Comparison of ENCODE assay signal across 9 cellular contexts in genomic region chr1:64933296-64934070, GRCh38. TPM values are rescaled to one million over a fixed set of nuclear protein-coding genes. Genes with fewer than 3 reads are reported as not detected.
DNase-seq lines count a peak whose midpoint lies in the region; ATAC-seq, FAIRE-seq and TF ChIP-seq lines count a peak whose summit lies in the region.
"Had no signal": no experiment of that assay in that cellular context is flagged by ENCODE, and none has a peak within 500 bp of the region (broad histone marks: within the 10 kb centered on the region; RNA-seq: fewer than 3 reads in every experiment).

No MANE protein-coding gene starts in this region.

- DNase-seq in Daoy (ENCODE audit: low read depth) (peak; percentile 48), endothelial cell of umbilical vein (ENCODE audit: low read depth, low spot score) (peak; percentile 31), H7 (no peak), kidney (no peak), HuH-7.5 (ENCODE audit: low spot score) (no peak)

- FAIRE-seq in endothelial cell of umbilical vein (lab: Jason Lieb, UNC) (peak; percentile 72), kidney (lab: Jason Lieb, UNC) (no peak)
- FAIRE-seq: keratinocyte had no signal

- H3K9me3 ChIP-seq in OCI-LY3 (ENCODE audit: insufficient read depth, low read length), result no peaks in the 10 kb centered on the region
- no peaks in the 10 kb centered on the region for H3K9me3 ChIP-seq in endothelial cell of umbilical vein (replicated peaks; ENCODE audit: control insufficient read depth, insufficient read depth, low read length)
- H3K9me3 ChIP-seq in neutrophil, result no peaks in the 10 kb centered on the region
- no peaks in the 10 kb centered on the region for H3K9me3 ChIP-seq in kidney (ENCODE audit: control insufficient read depth in 1 of 2, low read length in 2 of 2)

- H3K9me1 ChIP-seq in endothelial cell of umbilical vein (replicated peaks; ENCODE audit: control insufficient read depth, extremely low read depth, insufficient read depth, low read length), result no peaks in the 10 kb centered on the region

- H3K4me3 ChIP-seq in OCI-LY3 (ENCODE audit: low read length) (peak overlapping the region; percentile 11), endothelial cell of umbilical vein (replicated peaks in 1 of 3; ENCODE audit: insufficient read depth in 1 of 3, low read depth in 1 of 3, low read length in 3 of 3) (no peak overlapping the region), neutrophil (ENCODE audit: low read depth in 1 of 2, low read length in 1 of 2) (peak overlapping the region; percentile 22 to 28), H7 (ENCODE audit: insufficient read depth, low read depth, low read length) (no peak overlapping the region), kidney (ENCODE audit: low read length in 2 of 2) (no peak overlapping the region)

- CTCF ChIA-PET in endothelial cell of umbilical vein (lab: Charles Lee), result interaction anchor here (1.1 to 2.6 kb wide), 3 partner anchors 11 to 35 kb away, joined by 3 to 12 read pairs (median 4); no protein-coding TSS in a partner anchor

- intact Hi-C loops in endothelial cell of umbilical vein (cut with micrococcal nuclease) (loop anchor here (1.0 to 5.0 kb wide), 3 partner anchors 12 to 36 kb away; partner anchors contain the start of gene JAK1), kidney (cut with DNase I) (no loop called here)

- BruUV-seq in endothelial cell of umbilical vein (replicated peaks; lab: Mats Ljungman, UMichigan), result TSS peak; percentile 49

- no peak for ATAC-seq in HG03196 (IDR thresholded peaks at IDR 0.05; ENCODE audit: unreplicated experiment)

- POLR2A ChIA-PET in endothelial cell of umbilical vein (lab: Charles Lee), result no interaction called here

- peak overlapping the region; percentile 61 for H3K4me2 ChIP-seq in OCI-LY3 (ENCODE audit: low read length)
- peak overlapping the region; percentile 26 for H3K4me2 ChIP-seq in endothelial cell of umbilical vein (ENCODE audit: insufficient read depth, low read length)

- H3K79me2 ChIP-seq in OCI-LY3 (ENCODE audit: low read length) (peaks cover 88% of the 10 kb centered on the region), endothelial cell of umbilical vein (ENCODE audit: control insufficient read depth, insufficient read depth, low read length) (peaks cover 86% of the 10 kb centered on the region)

- TF ChIP-seq CTCF in OCI-LY3 (IDR thresholded peaks at IDR 0.05; ENCODE audit: low read depth, low read length), result no peak
- TF ChIP-seq CTCF in endothelial cell of umbilical vein (IDR thresholded peaks at IDR 0.05; ENCODE audit: extremely low read depth in 1 of 2, insufficient read depth in 1 of 2, low read depth in 1 of 2, low read length in 2 of 2), result no peak
- no peak for TF ChIP-seq CTCF in neutrophil (IDR thresholded peaks at IDR 0.05)
- TF ChIP-seq CTCF in kidney (IDR thresholded peaks at IDR 0.05; ENCODE audit: borderline replicate concordance, extremely low read depth, insufficient read depth), result no peak

- H3K27me3 ChIP-seq in OCI-LY3 (ENCODE audit: low read depth, low read length) (no peaks in the 10 kb centered on the region), endothelial cell of umbilical vein (ENCODE audit: control insufficient read depth in 2 of 2, insufficient read depth in 2 of 2, low read length in 2 of 2) (no peaks in the 10 kb centered on the region), neutrophil (no peaks in the 10 kb centered on the region), H7 (ENCODE audit: control insufficient read depth, insufficient read depth, low read length) (no peaks in the 10 kb centered on the region)

- H2AFZ ChIP-seq in OCI-LY3 (ENCODE audit: low read depth, low read length), result no peak overlapping the region
- no peak overlapping the region for H2AFZ ChIP-seq in endothelial cell of umbilical vein (ENCODE audit: low read depth, low read length)

- dilution Hi-C loops in endothelial cell of umbilical vein (cut with MboI; ENCODE audit: extremely low pct_ligation_motif_present, low sequenced_read_pairs), result no loop called here

- peaks cover 5% of the 10 kb centered on the region for H3K36me3 ChIP-seq in OCI-LY3 (replicated peaks; ENCODE audit: low read depth, low read length)
- H3K36me3 ChIP-seq in endothelial cell of umbilical vein (ENCODE audit: control insufficient read depth in 2 of 2, extremely low read depth in 1 of 2, insufficient read depth in 2 of 2, low read length in 2 of 2), result no peaks in the 10 kb centered on the region
- H3K36me3 ChIP-seq in neutrophil, result no peaks in the 10 kb centered on the region
- no peaks in the 10 kb centered on the region for H3K36me3 ChIP-seq in H7 (replicated peaks; ENCODE audit: control insufficient read depth, insufficient read depth, low read length)
- no peaks in the 10 kb centered on the region for H3K36me3 ChIP-seq in kidney (ENCODE audit: control insufficient read depth in 1 of 2, insufficient read depth in 2 of 2, low read length in 2 of 2)

- H3K27ac ChIP-seq in OCI-LY3 (ENCODE audit: low read length), result no peak overlapping the region
- H3K27ac ChIP-seq in endothelial cell of umbilical vein (ENCODE audit: insufficient read depth, low read depth, low read length), result peak overlapping the region; percentile 82
- H3K27ac ChIP-seq in neutrophil, result peak overlapping the region; percentile 74
- peak overlapping the region in 1 of 2 donors; percentile 5 for H3K27ac ChIP-seq in kidney (ENCODE audit: low read depth in 2 of 2, low read length in 2 of 2)

- no peak for TF ChIP-seq POLR2A in endothelial cell of umbilical vein (IDR thresholded peaks at IDR 0.05; ENCODE audit: low read depth, low read length)

- peaks cover 27% of the 10 kb centered on the region for H3K4me1 ChIP-seq in OCI-LY3 (ENCODE audit: low read length)
- H3K4me1 ChIP-seq in endothelial cell of umbilical vein (ENCODE audit: control insufficient read depth, extremely low read depth, insufficient read depth, low read length), result peaks cover 25% of the 10 kb centered on the region
- H3K4me1 ChIP-seq in neutrophil (ENCODE audit: control insufficient read depth in 1 of 2, insufficient read depth in 1 of 2, low read depth in 1 of 2, low read length in 1 of 2), result peaks cover 29 to 35% of the 10 kb centered on the region in 2 experiments
- H3K4me1 ChIP-seq in kidney (ENCODE audit: control insufficient read depth in 1 of 2, insufficient read depth in 1 of 2, low read depth in 1 of 2, low read length in 2 of 2), result peaks cover 2 to 12% of the 10 kb centered on the region in 2 donors

- H3K9ac ChIP-seq in OCI-LY3 (ENCODE audit: low read length) (no peak overlapping the region), endothelial cell of umbilical vein (replicated peaks; ENCODE audit: extremely low read depth, insufficient read depth, low read length) (peak overlapping the region; percentile 17), kidney (ENCODE audit: low read length in 2 of 2) (no peak overlapping the region)

- H4K20me1 ChIP-seq in OCI-LY3 (ENCODE audit: insufficient read depth, low read length), result peaks cover 81% of the 10 kb centered on the region
- H4K20me1 ChIP-seq in endothelial cell of umbilical vein (replicated peaks; ENCODE audit: control insufficient read depth, extremely low read depth, insufficient read depth, low read length), result no peaks in the 10 kb centered on the region

TF ChIP-seq in endothelial cell of umbilical vein, 7 proteins besides CTCF, POLR2A, EP300 and RAD21:
- TF ChIP-seq MYC (IDR thresholded peaks at IDR 0.05; ENCODE audit: low read depth, low read length), result no peak
- no peak for TF ChIP-seq FOS (IDR thresholded peaks at IDR 0.05; ENCODE audit: borderline replicate concordance, insufficient read depth, low read length)
- peak; percentile 32 for TF ChIP-seq JUN (IDR thresholded peaks at IDR 0.05; ENCODE audit: borderline replicate concordance, insufficient read depth, insufficient read length, low read depth)

RNA-seq across cellular contexts. Expression of gene JAK1, which starts 32.9 kb away (rescaled TPM):
- 70.3 and 115 TPM in 2 replicates for total RNA-seq in Daoy (2014; rRNA removed; shearing (Covaris generic))
- total RNA-seq in endothelial cell of umbilical vein, result 152 and 177 TPM in 2 replicates
- polyA plus RNA-seq in endothelial cell of umbilical vein, result 60.1 and 68.8 TPM in 2 replicates
- polyA plus RNA-seq in endothelial cell of umbilical vein (2011; cell fraction: cytosol; rRNA removed), result 75.4 and 89.5 TPM in 2 replicates
- polyA plus RNA-seq in endothelial cell of umbilical vein (2011; cell fraction: nucleus; rRNA removed), result 149 and 163 TPM in 2 replicates
- 128 and 187 TPM in 2 replicates for polyA plus RNA-seq in endothelial cell of umbilical vein (2012)
- 180 and 216 TPM in 2 replicates for polyA minus RNA-seq in endothelial cell of umbilical vein
- 36.5 TPM for polyA minus RNA-seq in endothelial cell of umbilical vein (2011; cell fraction: cytosol; rRNA and poly(A)+ RNA removed)
- 174 and 238 TPM in 2 replicates for polyA minus RNA-seq in endothelial cell of umbilical vein (2011; cell fraction: nucleus; rRNA and poly(A)+ RNA removed)
- 36.7 and 51.0 TPM in 2 replicates for total RNA-seq in H7 (2014; rRNA removed; shearing (Covaris generic))
- total RNA-seq in kidney, result 173 TPM
- 33.6 TPM for polyA plus RNA-seq in kidney (ENCODE audit: insufficient read depth, low read depth, low replicate concordance)

Comparison
In these comparisons a context has a peak if more than half of its experiments do, and no peak if none do; other contexts are left out.
1. DNase-seq: peak in Daoy (single experiment) and endothelial cell of umbilical vein (single experiment); none in H7 (single experiment), kidney (single experiment) and HuH-7.5 (single experiment).
2. H3K4me3 ChIP-seq: peak in OCI-LY3 (single experiment) and neutrophil (2 of 2); none in endothelial cell of umbilical vein (0 of 3), H7 (single experiment) and kidney (0 of 2).